ENCODE assay signal across 14 cellular contexts in genomic region chr1:160410412-160411005, GRCh38. TPM values are rescaled to one million over a fixed set of nuclear protein-coding genes. Genes with fewer than 3 reads are reported as not detected.
A peak's percentile ranks its signal among the peaks of the same experiment; 100 is the strongest.
DNase-seq lines count a peak whose midpoint lies in the region; ATAC-seq and TF ChIP-seq lines count a peak whose summit lies in the region.
"Had no signal": no experiment of that assay in that cellular context is flagged by ENCODE, and none has a peak within 500 bp of the region (broad histone marks: within the 10 kb centered on the region; RNA-seq: fewer than 3 reads in every experiment).

No MANE protein-coding gene starts in this region.

- H3K27me3 ChIP-seq in left lung (no peaks in the 10 kb centered on the region), thyroid gland (no peaks in the 10 kb centered on the region)
- H3K27me3 ChIP-seq: MG63, pancreas had no signal

- TF ChIP-seq POLR2A in thyroid gland (IDR thresholded peaks at IDR 0.05) = no peak

- peak; percentile 16 for ATAC-seq in left lung
- no peak for ATAC-seq in left lobe of liver
- ATAC-seq: activated CD8-positive, alpha-beta memory T cell treated with anti-CD3 and anti-CD28 coated beads, Interleukin-2, amount 10 ng/mL, durations not matched to agents 7 days and 5 days; HCT116 had no signal

- H3K4me1 Mint-ChIP-seq in osteocyte (ENCODE audit: unreplicated experiment) = peaks cover 10% of the 10 kb centered on the region
- H3K4me1 Mint-ChIP-seq: activated CD8-positive, alpha-beta memory T cell treated with anti-CD3 and anti-CD28 coated beads, Interleukin-2, amount 10 ng/mL, durations not matched to agents 7 days and 5 days had no signal

- no peaks in the 10 kb centered on the region for H3K27me3 Mint-ChIP-seq in osteocyte (ENCODE audit: unreplicated experiment)
- H3K27me3 Mint-ChIP-seq: activated CD8-positive, alpha-beta memory T cell treated with anti-CD3 and anti-CD28 coated beads, Interleukin-2, amount 10 ng/mL, durations not matched to agents 7 days and 5 days had no signal

- TF ChIP-seq CTCF in left lung (IDR thresholded peaks at IDR 0.05) (no peak), thyroid gland (IDR thresholded peaks at IDR 0.05) (no peak), osteocyte (IDR thresholded peaks at IDR 0.05) (no peak)

- H3K9me3 ChIP-seq in left lung (no peaks in the 10 kb centered on the region), thyroid gland (no peaks in the 10 kb centered on the region)
- H3K9me3 ChIP-seq: MG63, pancreas had no signal

- H3K27ac Mint-ChIP-seq in osteocyte (ENCODE audit: unreplicated experiment) = no peak overlapping the region
- H3K27ac Mint-ChIP-seq: activated CD8-positive, alpha-beta memory T cell treated with anti-CD3 and anti-CD28 coated beads, Interleukin-2, amount 10 ng/mL, durations not matched to agents 7 days and 5 days had no signal

- intact Hi-C loops in left lung (cut with DNase I) = no loop called here
- intact Hi-C loops in thyroid gland (cut with DNase I) = no loop called here

- 60 to 68% methylated on average over 14 to 18 of the region's 18 CpGs for WGBS in thyroid gland, 2 donors

- H3K36me3 Mint-ChIP-seq in osteocyte (ENCODE audit: unreplicated experiment) = peaks cover 1% of the 10 kb centered on the region
- H3K36me3 Mint-ChIP-seq: activated CD8-positive, alpha-beta memory T cell treated with anti-CD3 and anti-CD28 coated beads, Interleukin-2, amount 10 ng/mL, durations not matched to agents 7 days and 5 days had no signal

- H3K27ac ChIP-seq in left lung (no peak overlapping the region), thyroid gland (no peak overlapping the region)
- H3K27ac ChIP-seq: pancreas had no signal

- H3K9me3 Mint-ChIP-seq in osteocyte (ENCODE audit: unreplicated experiment) = no peaks in the 10 kb centered on the region

- H3K4me1 ChIP-seq in left lung (no peaks in the 10 kb centered on the region), thyroid gland (peaks cover 0 to 9% of the 10 kb centered on the region in 2 donors)
- H3K4me1 ChIP-seq: pancreas had no signal

- H3K4me3 ChIP-seq in left lung (no peak overlapping the region), thyroid gland (replicated peaks in 1 of 3) (no peak overlapping the region)
- H3K4me3 ChIP-seq: MG63, pancreas had no signal

- DNase-seq in Ammon's horn (ENCODE audit: low spot score) = peak; percentile 43
- peak; percentile 84 for DNase-seq in NCI-H1092 (lab: John Stamatoyannopoulos, UW)
- peak; percentile 74 for DNase-seq in astrocyte of the hippocampus (ENCODE audit: low read depth, low spot score)
- peak in 1 of 2 donors; percentile 59 for DNase-seq in left lung
- DNase-seq in left lobe of liver (ENCODE audit: low spot score) = no peak
- DNase-seq in thyroid gland = no peak
- DNase-seq in osteocyte (ENCODE audit: extremely low spot score, unreplicated experiment) = no peak
- no peak for DNase-seq in amniotic stem cell (lab: John Stamatoyannopoulos, UW)
- DNase-seq: activated CD8-positive, alpha-beta memory T cell treated with anti-CD3 and anti-CD28 coated beads, Interleukin-2, amount 10 ng/mL, durations not matched to agents 7 days and 5 days; AML-193; MG63; pancreas had no signal

- no peaks in the 10 kb centered on the region for H3K36me3 ChIP-seq in left lung
- no peaks in the 10 kb centered on the region for H3K36me3 ChIP-seq in thyroid gland
- H3K36me3 ChIP-seq: MG63, pancreas had no signal

- no peak overlapping the region for H3K4me3 Mint-ChIP-seq in osteocyte (ENCODE audit: unreplicated experiment)
- H3K4me3 Mint-ChIP-seq: activated CD8-positive, alpha-beta memory T cell treated with anti-CD3 and anti-CD28 coated beads, Interleukin-2, amount 10 ng/mL, durations not matched to agents 7 days and 5 days had no signal

RNA-seq across cellular contexts. Expression of gene VANGL2, which starts 10.1 kb away (rescaled TPM):
- total RNA-seq in left lung (1 to 10 TPM; 2.7 to 5.5 TPM), left lobe of liver (0.20 TPM), thyroid gland (10 to 100 TPM in 1 of 4 donors, 1 to 10 TPM in 3; 5.8 to 28.5 (median 7.8) TPM), osteocyte (16.4 and 17.7 TPM in 2 replicates)
- total RNA-seq: activated CD8-positive, alpha-beta memory T cell treated with anti-CD3 and anti-CD28 coated beads, Interleukin-2, amount 10 ng/mL, durations not matched to agents 7 days and 5 days; endothelial cell of umbilical vein had no signal

RNA-seq across cellular contexts. Expression of gene NHLH1, which starts 43.6 kb away (rescaled TPM):
- total RNA-seq in left lung (under 1 TPM; 0.09 to 0.26 TPM), left lobe of liver (0.10 TPM), thyroid gland (not detected), osteocyte (0.16 and 0.31 TPM in 2 replicates)
- total RNA-seq: pancreas had no signal

Comparison
In these comparisons a context has a peak if more than half of its experiments do, and no peak if none do; other contexts are left out.
1. DNase-seq: peak in Ammon's horn (single experiment), NCI-H1092 (single experiment) and astrocyte of the hippocampus (single experiment); none in left lobe of liver (single experiment), thyroid gland (0 of 2), osteocyte (single experiment) and amniotic stem cell (single experiment).